ENCODE assay signal across 1 cellular context in the genomic region with DNA sequence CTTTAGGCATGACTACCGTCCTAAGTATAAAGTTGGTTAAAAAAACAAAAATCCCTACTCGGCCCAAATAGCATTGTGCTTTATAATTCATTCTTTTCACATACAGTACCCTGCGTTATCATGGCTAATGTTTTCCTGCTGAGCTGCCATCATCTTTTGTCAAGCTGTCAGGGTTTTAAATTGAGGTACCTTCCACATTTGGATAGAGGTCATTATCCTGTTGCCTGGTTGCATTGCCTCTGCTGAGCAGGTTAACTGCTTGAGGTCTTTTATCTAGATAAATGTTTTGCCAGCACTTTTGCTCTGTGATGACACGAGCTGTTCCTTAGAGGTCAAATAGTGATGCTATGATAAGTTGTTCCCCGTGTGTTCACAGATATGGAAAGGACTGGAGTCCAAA.
TF ChIP-seq lines count a peak whose summit lies in the region.

No MANE protein-coding gene starts in this region.

TF ChIP-seq in GM23338, 12 proteins besides CTCF, POLR2A, EP300 and RAD21 (continued from another document):
- TF ChIP-seq, protein P1, sequence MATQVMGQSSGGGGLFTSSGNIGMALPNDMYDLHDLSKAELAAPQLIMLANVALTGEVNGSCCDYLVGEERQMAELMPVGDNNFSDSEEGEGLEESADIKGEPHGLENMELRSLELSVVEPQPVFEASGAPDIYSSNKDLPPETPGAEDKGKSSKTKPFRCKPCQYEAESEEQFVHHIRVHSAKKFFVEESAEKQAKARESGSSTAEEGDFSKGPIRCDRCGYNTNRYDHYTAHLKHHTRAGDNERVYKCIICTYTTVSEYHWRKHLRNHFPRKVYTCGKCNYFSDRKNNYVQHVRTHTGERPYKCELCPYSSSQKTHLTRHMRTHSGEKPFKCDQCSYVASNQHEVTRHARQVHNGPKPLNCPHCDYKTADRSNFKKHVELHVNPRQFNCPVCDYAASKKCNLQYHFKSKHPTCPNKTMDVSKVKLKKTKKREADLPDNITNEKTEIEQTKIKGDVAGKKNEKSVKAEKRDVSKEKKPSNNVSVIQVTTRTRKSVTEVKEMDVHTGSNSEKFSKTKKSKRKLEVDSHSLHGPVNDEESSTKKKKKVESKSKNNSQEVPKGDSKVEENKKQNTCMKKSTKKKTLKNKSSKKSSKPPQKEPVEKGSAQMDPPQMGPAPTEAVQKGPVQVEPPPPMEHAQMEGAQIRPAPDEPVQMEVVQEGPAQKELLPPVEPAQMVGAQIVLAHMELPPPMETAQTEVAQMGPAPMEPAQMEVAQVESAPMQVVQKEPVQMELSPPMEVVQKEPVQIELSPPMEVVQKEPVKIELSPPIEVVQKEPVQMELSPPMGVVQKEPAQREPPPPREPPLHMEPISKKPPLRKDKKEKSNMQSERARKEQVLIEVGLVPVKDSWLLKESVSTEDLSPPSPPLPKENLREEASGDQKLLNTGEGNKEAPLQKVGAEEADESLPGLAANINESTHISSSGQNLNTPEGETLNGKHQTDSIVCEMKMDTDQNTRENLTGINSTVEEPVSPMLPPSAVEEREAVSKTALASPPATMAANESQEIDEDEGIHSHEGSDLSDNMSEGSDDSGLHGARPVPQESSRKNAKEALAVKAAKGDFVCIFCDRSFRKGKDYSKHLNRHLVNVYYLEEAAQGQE (IDR thresholded peaks at IDR 0.05; ENCODE audit: unreplicated experiment) = no peak
- no peak for TF ChIP-seq CREB1 (CRISPR knock-in tag; IDR thresholded peaks at IDR 0.05; ENCODE audit: low read depth)
- TF ChIP-seq, protein P2, sequence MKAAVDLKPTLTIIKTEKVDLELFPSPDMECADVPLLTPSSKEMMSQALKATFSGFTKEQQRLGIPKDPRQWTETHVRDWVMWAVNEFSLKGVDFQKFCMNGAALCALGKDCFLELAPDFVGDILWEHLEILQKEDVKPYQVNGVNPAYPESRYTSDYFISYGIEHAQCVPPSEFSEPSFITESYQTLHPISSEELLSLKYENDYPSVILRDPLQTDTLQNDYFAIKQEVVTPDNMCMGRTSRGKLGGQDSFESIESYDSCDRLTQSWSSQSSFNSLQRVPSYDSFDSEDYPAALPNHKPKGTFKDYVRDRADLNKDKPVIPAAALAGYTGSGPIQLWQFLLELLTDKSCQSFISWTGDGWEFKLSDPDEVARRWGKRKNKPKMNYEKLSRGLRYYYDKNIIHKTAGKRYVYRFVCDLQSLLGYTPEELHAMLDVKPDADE (IDR thresholded peaks at IDR 0.05) = no peak
- TF ChIP-seq ZNF331 (CRISPR knock-in tag; IDR thresholded peaks at IDR 0.05; ENCODE audit: low read depth) = no peak
- TF ChIP-seq ZNF114 (CRISPR knock-in tag; IDR thresholded peaks at IDR 0.05) = no peak
